Comparison of ENCODE assay signal across 13 cellular contexts in genomic region chr13:23696610-23697009, GRCh38.
DNase-seq lines count a peak whose midpoint lies in the region; ATAC-seq, FAIRE-seq and TF ChIP-seq lines count a peak whose summit lies in the region.
"Had no signal": no experiment of that assay in that cellular context is flagged by ENCODE, and none has a peak within 500 bp of the region (broad histone marks: within the 10 kb centered on the region; RNA-seq: fewer than 3 reads in every experiment).

No MANE protein-coding gene starts in this region.

- TF ChIP-seq CTCF in astrocyte (IDR thresholded peaks at IDR 0.05; ENCODE audit: insufficient read depth, low read depth, low read length): no peak
- no peak for TF ChIP-seq CTCF in tibial artery (IDR thresholded peaks at IDR 0.05)
- no peak for TF ChIP-seq CTCF in RWPE1 (conservative IDR thresholded peaks at IDR 0.05; ENCODE audit: low read depth)

- peaks cover 2% of the 10 kb centered on the region for H3K9me3 Mint-ChIP-seq in astrocyte (ENCODE audit: unreplicated experiment)
- H3K9me3 Mint-ChIP-seq in naive thymus-derived CD4-positive, alpha-beta T cell: peaks cover 0 to 3% (median 0%) of the 10 kb centered on the region in 11 donors

- H3K4me3 ChIP-seq in BLaER1 (no peak overlapping the region), astrocyte (ENCODE audit: insufficient read depth, low read depth, low read length) (no peak overlapping the region), tibial artery (no peak overlapping the region)
- H3K4me3 ChIP-seq in naive thymus-derived CD4-positive, alpha-beta T cell (ENCODE audit: low read length): peak overlapping the region; percentile 49
- H3K4me3 ChIP-seq: pancreas had no signal

- no peaks in the 10 kb centered on the region for H4K20me1 ChIP-seq in BLaER1
- H4K20me1 ChIP-seq in astrocyte (ENCODE audit: insufficient read depth, low read length): no peaks in the 10 kb centered on the region

- H3K27me3 Mint-ChIP-seq in astrocyte (ENCODE audit: low read depth, unreplicated experiment): no peaks in the 10 kb centered on the region
- H3K27me3 Mint-ChIP-seq in naive thymus-derived CD4-positive, alpha-beta T cell: peaks cover 0 to 7% (median 0%) of the 10 kb centered on the region in 5 donors

- peak overlapping the region; percentile 45 for H2AFZ ChIP-seq in astrocyte (ENCODE audit: low read depth, low read length)

- H3K79me2 ChIP-seq in astrocyte (ENCODE audit: insufficient read depth, low read length): no peaks in the 10 kb centered on the region

- no peak for ATAC-seq in naive thymus-derived CD4-positive, alpha-beta T cell

- H3K4me2 ChIP-seq in BLaER1: peak overlapping the region; percentile 86
- no peak overlapping the region for H3K4me2 ChIP-seq in astrocyte (ENCODE audit: low read length)

- no peaks in the 10 kb centered on the region for H3K36me3 ChIP-seq in BLaER1
- no peaks in the 10 kb centered on the region for H3K36me3 ChIP-seq in astrocyte (ENCODE audit: insufficient read depth, low read length)
- no peaks in the 10 kb centered on the region for H3K36me3 ChIP-seq in naive thymus-derived CD4-positive, alpha-beta T cell (ENCODE audit: control insufficient read depth in 2 of 3, insufficient read depth in 3 of 3, low read length in 3 of 3)
- no peaks in the 10 kb centered on the region for H3K36me3 ChIP-seq in tibial artery
- H3K36me3 ChIP-seq: ascending aorta, pancreas had no signal

- CTCF ChIA-PET in naive thymus-derived CD4-positive, alpha-beta T cell (lab: Charles Lee): no interaction called here
- CTCF ChIA-PET in RWPE1 (lab: Yijun Ruan, JAX): no interaction called here

- no peaks in the 10 kb centered on the region for H3K9me3 ChIP-seq in BLaER1
- H3K9me3 ChIP-seq in astrocyte (ENCODE audit: insufficient read depth, low read depth, low read length): no peaks in the 10 kb centered on the region
- no peaks in the 10 kb centered on the region for H3K9me3 ChIP-seq in naive thymus-derived CD4-positive, alpha-beta T cell (ENCODE audit: control insufficient read depth in 2 of 3, low read length in 3 of 3)
- H3K9me3 ChIP-seq in tibial artery: no peaks in the 10 kb centered on the region
- H3K9me3 ChIP-seq: ascending aorta, pancreas had no signal

- H3K9ac ChIP-seq in BLaER1: no peak overlapping the region
- no peak overlapping the region for H3K9ac ChIP-seq in astrocyte (ENCODE audit: low read length)

- H3K27ac ChIP-seq in BLaER1 (peak overlapping the region; percentile 57; the same call in 1 of the 2 replicates), astrocyte (ENCODE audit: low read depth, low read length) (no peak overlapping the region), tibial artery (no peak overlapping the region), RWPE1 (no peak overlapping the region)
- H3K27ac ChIP-seq in naive thymus-derived CD4-positive, alpha-beta T cell (ENCODE audit: low read depth, low read length): peak overlapping the region; percentile 62
- H3K27ac ChIP-seq: ascending aorta, pancreas had no signal

- no peak for FAIRE-seq in astrocyte (lab: Jason Lieb, UNC)
- no peak for FAIRE-seq in GM19239 (lab: Jason Lieb, UNC)
- FAIRE-seq: GM12892, pancreas had no signal

- POLR2A ChIA-PET in naive thymus-derived CD4-positive, alpha-beta T cell (lab: Charles Lee): no interaction called here
- POLR2A ChIA-PET in RWPE1 (lab: Yijun Ruan, JAX; ENCODE audit: low non-redundant PET): no interaction called here

- H3K27me3 ChIP-seq in BLaER1 (no peaks in the 10 kb centered on the region), astrocyte (ENCODE audit: insufficient read depth, low read length) (no peaks in the 10 kb centered on the region), tibial artery (peaks cover 0 to 10% of the 10 kb centered on the region in 2 donors)
- no peaks in the 10 kb centered on the region for H3K27me3 ChIP-seq in naive thymus-derived CD4-positive, alpha-beta T cell (ENCODE audit: control insufficient read depth in 2 of 2, insufficient read depth in 2 of 2, low read length in 2 of 2)
- H3K27me3 ChIP-seq: ascending aorta, pancreas had no signal

- H3K4me1 Mint-ChIP-seq in astrocyte (ENCODE audit: low read depth, unreplicated experiment): peaks cover 15% of the 10 kb centered on the region
- H3K4me1 Mint-ChIP-seq in naive thymus-derived CD4-positive, alpha-beta T cell: peaks cover 6 to 31% (median 24%) of the 10 kb centered on the region in 7 donors

- no peak overlapping the region for H3K4me3 Mint-ChIP-seq in astrocyte (ENCODE audit: unreplicated experiment)
- peak overlapping the region in 9 of 10 donors; percentile 77 to 86 (median 81) for H3K4me3 Mint-ChIP-seq in naive thymus-derived CD4-positive, alpha-beta T cell

- H3K4me1 ChIP-seq in BLaER1 (peaks cover 24% of the 10 kb centered on the region), astrocyte (ENCODE audit: insufficient read depth, low read length) (peaks cover 11% of the 10 kb centered on the region), tibial artery (no peaks in the 10 kb centered on the region)
- H3K4me1 ChIP-seq in naive thymus-derived CD4-positive, alpha-beta T cell (ENCODE audit: control insufficient read depth in 2 of 2, insufficient read depth in 2 of 2, low read length in 2 of 2): peaks cover 0 to 9% of the 10 kb centered on the region in 2 donors
- H3K4me1 ChIP-seq: ascending aorta, pancreas had no signal

- no peaks in the 10 kb centered on the region for H3K36me3 Mint-ChIP-seq in astrocyte (ENCODE audit: low read depth, unreplicated experiment)
- H3K36me3 Mint-ChIP-seq in naive thymus-derived CD4-positive, alpha-beta T cell: peaks cover 0 to 4% (median 0%) of the 10 kb centered on the region in 5 donors

- peak; percentile 68 for DNase-seq in ELF-1 (ENCODE audit: low read depth, low spot score)
- DNase-seq in astrocyte (ENCODE audit: low read depth): no peak
- DNase-seq in naive thymus-derived CD4-positive, alpha-beta T cell: no peak
- no peak for DNase-seq in GM19239 (ENCODE audit: insufficient read length, low spot score)
- no peak for DNase-seq in tibial artery
- DNase-seq in D341Med (ENCODE audit: low spot score): no peak
- no peak for DNase-seq in RWPE1 (ENCODE audit: low spot score)
- DNase-seq: dermis blood vessel endothelial cell, NCI-H1436, pancreas had no signal

- H3K27ac Mint-ChIP-seq in astrocyte (ENCODE audit: unreplicated experiment): no peak overlapping the region
- peak overlapping the region; percentile 87 to 98 (median 95) for H3K27ac Mint-ChIP-seq in naive thymus-derived CD4-positive, alpha-beta T cell

- intact Hi-C loops in naive thymus-derived CD4-positive, alpha-beta T cell (cut with micrococcal nuclease): loop anchor here in 1 of 2 donors (1.0 to 5.0 kb wide), 3 partner anchors 46 to 321 kb away; no protein-coding TSS in a partner anchor
- intact Hi-C loops in tibial artery (cut with DNase I; ENCODE audit: low total_unique reads): no loop called here

Comparison
In these comparisons a context has a peak if more than half of its experiments do, and no peak if none do; other contexts are left out.
1. H3K27ac ChIP-seq: peak in BLaER1 (single experiment) and naive thymus-derived CD4-positive, alpha-beta T cell (single experiment); none in astrocyte (single experiment), tibial artery (0 of 2) and RWPE1 (single experiment).